8 cellular contexts compared by ENCODE assay signal in the genomic region with DNA sequence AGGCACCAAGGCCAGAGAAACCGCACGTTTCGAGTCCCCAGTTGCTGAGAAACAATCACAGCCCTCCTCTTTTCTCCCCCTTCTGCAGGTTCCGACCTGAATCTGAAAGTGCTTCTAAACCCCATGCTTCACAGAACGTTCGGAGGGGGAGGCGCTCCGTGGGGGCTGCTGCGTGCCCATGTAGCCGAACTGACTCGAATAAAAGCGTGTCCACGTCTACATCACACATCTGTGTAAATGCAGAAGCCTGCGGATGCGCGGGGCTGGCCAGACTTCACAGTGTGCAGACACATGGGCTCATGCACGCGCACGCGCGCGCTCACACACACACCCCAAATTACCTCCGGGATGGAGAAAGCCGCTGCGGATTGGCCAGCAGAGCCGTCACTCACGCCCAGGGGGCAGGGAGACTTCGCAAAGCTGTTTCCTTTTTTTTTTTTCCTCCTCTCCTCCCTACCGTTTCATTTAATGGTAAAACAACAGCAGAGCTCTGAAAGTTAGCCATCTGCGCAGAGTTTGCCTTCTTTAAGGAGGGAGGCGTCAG. TPM values are rescaled to one million over a fixed set of nuclear protein-coding genes. Genes with fewer than 3 reads are reported as not detected.
DNase-seq lines count a peak whose midpoint lies in the region; TF ChIP-seq lines count a peak whose summit lies in the region.

No MANE protein-coding gene starts in this region.

- peaks cover 11 to 32% of the 10 kb centered on the region in 2 donors for H3K4me1 ChIP-seq in neuronal stem cell (ENCODE audit: control insufficient read depth in 2 of 2, insufficient read depth in 1 of 2, low read depth in 1 of 2, low read length in 2 of 2)

- H3K4me2 ChIP-seq in neuronal stem cell (ENCODE audit: insufficient read depth, low read length, poor library complexity, severe bottlenecking) = peak overlapping the region; percentile 95

- H3K27me3 ChIP-seq in GM06990 (replicated peaks; ENCODE audit: control insufficient read depth, insufficient read depth, low read length) (no peaks in the 10 kb centered on the region), neuronal stem cell (ENCODE audit: control insufficient read depth in 3 of 3, insufficient read depth in 3 of 3, low read depth in 1 of 3, low read length in 3 of 3) (no peaks in the 10 kb centered on the region)

- H4K91ac ChIP-seq in neuronal stem cell (ENCODE audit: low read depth, low read length, poor library complexity) = no peak overlapping the region

- no peak overlapping the region for H4K8ac ChIP-seq in neuronal stem cell (ENCODE audit: low read depth, low read length)

- peak overlapping the region; percentile 2 for H2BK5ac ChIP-seq in neuronal stem cell (ENCODE audit: low read length)

- no peak overlapping the region for H2BK120ac ChIP-seq in neuronal stem cell (ENCODE audit: low read depth, low read length)

- H3K4me3 ChIP-seq in GM06990 (replicated peaks; ENCODE audit: low read depth, low read length) (peak overlapping the region; percentile 82), HFF-Myc (replicated peaks; ENCODE audit: low read depth, low read length) (peak overlapping the region; percentile 77), neuronal stem cell (ENCODE audit: low read length in 2 of 2) (peak overlapping the region; percentile 76 to 85)

- peak overlapping the region; percentile 90 for H3K9ac ChIP-seq in neuronal stem cell (ENCODE audit: low read depth, low read length, poor library complexity)

- H3K9me3 ChIP-seq in neuronal stem cell (replicated peaks in 1 of 2; ENCODE audit: control insufficient read depth in 2 of 2, insufficient read depth in 1 of 2, low read depth in 1 of 2, low read length in 2 of 2) = no peaks in the 10 kb centered on the region

- no peak overlapping the region for H2BK15ac ChIP-seq in neuronal stem cell (ENCODE audit: low read length)

- WGBS in neuronal stem cell (ENCODE audit: extremely low coverage in 2 of 2, insufficient read length in 2 of 2, insufficient replicate concordance in 1 of 2), 2 donors = no CpG with 5 or more reads among the region's 31 CpGs

- no peak overlapping the region for H2BK12ac ChIP-seq in neuronal stem cell (ENCODE audit: low read length)

- peak overlapping the region; percentile 95 for H3K18ac ChIP-seq in neuronal stem cell (ENCODE audit: low read length)

- no peak overlapping the region for H2AK5ac ChIP-seq in neuronal stem cell (ENCODE audit: low read depth, low read length)

- H3K4ac ChIP-seq in neuronal stem cell (ENCODE audit: low read length) = no peak overlapping the region

- H3K23ac ChIP-seq in neuronal stem cell (ENCODE audit: low read depth, low read length, poor library complexity) = no peak overlapping the region

- TF ChIP-seq CTCF in GM06990 (IDR thresholded peaks at IDR 0.05; ENCODE audit: insufficient read depth, low read length, poor library complexity, severe bottlenecking) (no peak), HFF-Myc (IDR thresholded peaks at IDR 0.05; ENCODE audit: low read depth, low read length, missing control alignments) (no peak)

- no peak overlapping the region for H3K14ac ChIP-seq in neuronal stem cell (ENCODE audit: low read length)

- H3K36me3 ChIP-seq in GM06990 (ENCODE audit: control insufficient read depth, insufficient read depth, low read length) (no peaks in the 10 kb centered on the region), neuronal stem cell (replicated peaks in 1 of 2; ENCODE audit: control insufficient read depth in 2 of 2, insufficient read depth in 2 of 2, low read length in 2 of 2) (no peaks in the 10 kb centered on the region)

- peak overlapping the region; percentile 86 for H3K27ac ChIP-seq in neuronal stem cell (replicated peaks; ENCODE audit: low read length)

- H3K79me1 ChIP-seq in neuronal stem cell (ENCODE audit: low read depth, low read length) = peaks cover 2% of the 10 kb centered on the region

- DNase-seq in GM06990 (ENCODE audit: extremely low read depth, insufficient read length) (peak; percentile 99), HFF-Myc (ENCODE audit: extremely low read depth, low read depth) (peak; percentile 96), MV-4-11 (lab: John Stamatoyannopoulos, UW) (peak; percentile 98), SK-N-DZ (ENCODE audit: low spot score) (peak; percentile 99), germinal center (ENCODE audit: low spot score) (peak; percentile 97), neuronal stem cell (ENCODE audit: low spot score) (peak; percentile 99), stromal cell of bone marrow (ENCODE audit: low read depth) (peak; percentile 98)
- peak; percentile 100 for DNase-seq in activated naive CD4-positive, alpha-beta T cell treated with anti-CD3 and anti-CD28 coated beads, Interleukin-2, amount 50 U/mL, for 16 hours

- peak overlapping the region; percentile 38 for H2AFZ ChIP-seq in neuronal stem cell (ENCODE audit: low read length)

RNA-seq across cellular contexts. Expression of a gene that starts 2.3 kb away (rescaled TPM):
- polyA plus RNA-seq in SK-N-DZ (2014; cell fraction: cytosol; rRNA removed) = 18.9 and 25.6 TPM in 2 replicates
- polyA plus RNA-seq in SK-N-DZ (2014; cell fraction: nucleus; rRNA removed) = 14.5 and 25.3 TPM in 2 replicates
- 40.4 TPM for polyA plus RNA-seq in neuronal stem cell (2013, experiment 1 of 2)
- 42.5 TPM for polyA plus RNA-seq in neuronal stem cell (2013, experiment 2 of 2)

Comparison
In these comparisons a context has a peak if more than half of its experiments do, and no peak if none do; other contexts are left out.
1. Peak in every context shown above with its lines: DNase-seq, H3K4me3 ChIP-seq and H3K27ac ChIP-seq.